19 cellular contexts compared by ENCODE assay signal in the genomic region with DNA sequence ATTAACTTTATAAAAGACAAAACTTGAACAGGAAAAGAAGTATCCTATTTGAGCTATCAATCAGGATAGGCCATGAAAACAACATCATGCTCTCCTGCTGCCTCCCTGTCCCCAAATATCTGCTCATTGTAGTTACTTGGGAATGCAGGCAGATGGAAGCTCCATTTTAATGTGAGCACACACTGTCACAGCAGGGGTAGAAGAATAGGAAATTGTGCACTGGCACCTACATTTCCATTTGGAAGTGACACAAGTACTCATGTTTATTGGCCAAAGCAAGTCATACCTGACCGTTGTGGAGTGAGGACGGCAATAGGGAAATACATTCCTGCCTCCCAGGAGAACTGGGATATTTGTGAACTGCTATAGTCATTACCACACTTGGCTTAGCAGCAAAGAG. TPM values are rescaled to one million over a fixed set of nuclear protein-coding genes. Genes with fewer than 3 reads are reported as not detected.
DNase-seq lines count a peak whose midpoint lies in the region; ATAC-seq, FAIRE-seq and TF ChIP-seq lines count a peak whose summit lies in the region.
"Had no signal": no experiment of that assay in that cellular context is flagged by ENCODE, and none has a peak within 500 bp of the region (broad histone marks: within the 10 kb centered on the region; RNA-seq: fewer than 3 reads in every experiment).

No MANE protein-coding gene starts in this region.

- no peak overlapping the region for H2BK120ac ChIP-seq in neuronal stem cell (ENCODE audit: low read depth, low read length)

- POLR2A ChIA-PET in Caco-2 (lab: Charles Lee), result interaction anchor here (0.6 kb wide), 1 partner anchor 80 kb away, joined by 8 read pairs; a partner anchor contains a TSS
- POLR2A ChIA-PET in activated CD4-positive, alpha-beta memory T cell treated with anti-CD3 and anti-CD28 coated beads for 36 hours (lab: Charles Lee), result no interaction called here

- H3K79me1 ChIP-seq in neuronal stem cell (ENCODE audit: low read depth, low read length), result no peaks in the 10 kb centered on the region

- H3K27me3 ChIP-seq in Caco-2 (replicated peaks; ENCODE audit: control insufficient read depth, insufficient read depth, low read length) (no peaks in the 10 kb centered on the region), RWPE2 (ENCODE audit: insufficient read depth, poor library complexity, severe bottlenecking) (no peaks in the 10 kb centered on the region), neuronal stem cell (ENCODE audit: control insufficient read depth in 3 of 3, insufficient read depth in 3 of 3, low read depth in 1 of 3, low read length in 3 of 3) (no peaks in the 10 kb centered on the region)

- H3K36me3 Mint-ChIP-seq in Caco-2 (ENCODE audit: insufficient read depth, unreplicated experiment), result peaks cover 34% of the 10 kb centered on the region
- peaks cover 33% of the 10 kb centered on the region for H3K36me3 Mint-ChIP-seq in activated CD4-positive, alpha-beta memory T cell treated with anti-CD3 and anti-CD28 coated beads for 36 hours

- no peak for FAIRE-seq in GM12891 (lab: Jason Lieb, UNC)
- FAIRE-seq: GM18507, H1, HTR-8/SVneo had no signal

- H3K27me3 Mint-ChIP-seq in Caco-2 (ENCODE audit: insufficient read depth, unreplicated experiment), result no peaks in the 10 kb centered on the region
- no peaks in the 10 kb centered on the region for H3K27me3 Mint-ChIP-seq in activated CD4-positive, alpha-beta memory T cell treated with anti-CD3 and anti-CD28 coated beads for 36 hours

- no peak overlapping the region for H3K23ac ChIP-seq in neuronal stem cell (ENCODE audit: low read depth, low read length, poor library complexity)

- no peak overlapping the region for H2BK12ac ChIP-seq in neuronal stem cell (ENCODE audit: low read length)

- peak overlapping the region; percentile 10 for H3K27ac Mint-ChIP-seq in Caco-2 (ENCODE audit: unreplicated experiment)
- no peak overlapping the region for H3K27ac Mint-ChIP-seq in activated CD4-positive, alpha-beta memory T cell treated with anti-CD3 and anti-CD28 coated beads for 36 hours
- H3K27ac Mint-ChIP-seq: CD14-positive monocyte; CD8-positive, alpha-beta T cell; HFFc6 had no signal

- H2BK5ac ChIP-seq in neuronal stem cell (ENCODE audit: low read length), result no peak overlapping the region

- TF ChIP-seq CTCF in Caco-2 (IDR thresholded peaks at IDR 0.05; ENCODE audit: insufficient read depth in 1 of 2, low read depth in 1 of 2, low read length in 1 of 2, severe bottlenecking in 1 of 2, unreplicated experiment in 1 of 2) (no peak), RWPE2 (IDR thresholded peaks at IDR 0.05; ENCODE audit: poor library complexity, severe bottlenecking) (no peak)

- H3K4ac ChIP-seq in neuronal stem cell (ENCODE audit: low read length), result no peak overlapping the region

- no peak overlapping the region for H4K91ac ChIP-seq in neuronal stem cell (ENCODE audit: low read depth, low read length, poor library complexity)

- H3K9me3 Mint-ChIP-seq in Caco-2 (ENCODE audit: unreplicated experiment), result no peaks in the 10 kb centered on the region
- H3K9me3 Mint-ChIP-seq in activated CD4-positive, alpha-beta memory T cell treated with anti-CD3 and anti-CD28 coated beads for 36 hours, result no peaks in the 10 kb centered on the region
- H3K9me3 Mint-ChIP-seq: CD8-positive, alpha-beta T cell; HFFc6 had no signal

- WGBS in neuronal stem cell (ENCODE audit: extremely low coverage in 2 of 2, insufficient read length in 2 of 2, insufficient replicate concordance in 1 of 2), 2 donors, result no CpG with 5 or more reads among the region's 2 CpGs

- H2AK5ac ChIP-seq in neuronal stem cell (ENCODE audit: low read depth, low read length), result no peak overlapping the region

- no peak overlapping the region for H3K9ac ChIP-seq in neuronal stem cell (ENCODE audit: low read depth, low read length, poor library complexity)

- CTCF ChIA-PET in Caco-2 (lab: Charles Lee), result no interaction called here
- CTCF ChIA-PET in activated CD4-positive, alpha-beta memory T cell treated with anti-CD3 and anti-CD28 coated beads for 36 hours (lab: Charles Lee), result no interaction called here

- DNase-seq in Caco-2, result no peak
- DNase-seq in RWPE2 (ENCODE audit: low spot score), result no peak
- DNase-seq in cerebellum (ENCODE audit: low spot score), result peak; percentile 64
- no peak for DNase-seq in neuronal stem cell (ENCODE audit: low spot score)
- DNase-seq in GM12891 (ENCODE audit: insufficient read length, low spot score), result no peak
- no peak for DNase-seq in activated CD4-positive, alpha-beta memory T cell treated with anti-CD3 and anti-CD28 coated beads for 36 hours
- DNase-seq: CD8-positive, alpha-beta T cell; COR-L47; DND-41; GF-D8; HCEC 1CT; HFFc6 had no signal

- H3K27ac ChIP-seq in RWPE2 (ENCODE audit: poor library complexity, severe bottlenecking), result peak overlapping the region; percentile 34
- no peak overlapping the region for H3K27ac ChIP-seq in neuronal stem cell (replicated peaks; ENCODE audit: low read length)
- H3K27ac ChIP-seq: 22Rv1 had no signal

- H2AFZ ChIP-seq in neuronal stem cell (ENCODE audit: low read length), result no peak overlapping the region

- H3K4me1 Mint-ChIP-seq in Caco-2 (ENCODE audit: low read depth, unreplicated experiment), result peaks cover 5% of the 10 kb centered on the region
- H3K4me1 Mint-ChIP-seq in activated CD4-positive, alpha-beta memory T cell treated with anti-CD3 and anti-CD28 coated beads for 36 hours (ENCODE audit: low read depth), result peaks cover 8% of the 10 kb centered on the region

- ATAC-seq in RWPE2 (ENCODE audit: low read depth) (no peak), HG02763 (IDR thresholded peaks at IDR 0.05; ENCODE audit: unreplicated experiment) (no peak), GM21825 (IDR thresholded peaks at IDR 0.05; ENCODE audit: unreplicated experiment) (no peak)
- ATAC-seq: CD8-positive, alpha-beta T cell had no signal

- H3K14ac ChIP-seq in neuronal stem cell (ENCODE audit: low read length), result no peak overlapping the region

- H3K9me3 ChIP-seq in Caco-2 (no peaks in the 10 kb centered on the region), RWPE2 (ENCODE audit: severe bottlenecking) (no peaks in the 10 kb centered on the region), neuronal stem cell (replicated peaks in 1 of 2; ENCODE audit: control insufficient read depth in 2 of 2, insufficient read depth in 1 of 2, low read depth in 1 of 2, low read length in 2 of 2) (peaks cover 0 to 5% of the 10 kb centered on the region in 2 donors)

- no peak overlapping the region for H3K4me3 ChIP-seq in Caco-2 (ENCODE audit: low read depth, low read length)
- no peak overlapping the region for H3K4me3 ChIP-seq in RWPE2 (ENCODE audit: severe bottlenecking)
- H3K4me3 ChIP-seq in neuronal stem cell (ENCODE audit: low read length in 2 of 2), result no peak overlapping the region

- H2BK15ac ChIP-seq in neuronal stem cell (ENCODE audit: low read length), result no peak overlapping the region

- no TSS peak for BruUV-seq in Caco-2 (replicated peaks; lab: Mats Ljungman, UMichigan)

- no peak overlapping the region for H3K4me2 ChIP-seq in neuronal stem cell (ENCODE audit: insufficient read depth, low read length, poor library complexity, severe bottlenecking)

- peaks cover 14% of the 10 kb centered on the region for H3K4me1 ChIP-seq in Caco-2
- peaks cover 14% of the 10 kb centered on the region for H3K4me1 ChIP-seq in RWPE2 (ENCODE audit: insufficient read depth, poor library complexity, severe bottlenecking)
- H3K4me1 ChIP-seq in neuronal stem cell (ENCODE audit: control insufficient read depth in 2 of 2, insufficient read depth in 1 of 2, low read depth in 1 of 2, low read length in 2 of 2), result peaks cover 0 to 10% of the 10 kb centered on the region in 2 donors

- H3K36me3 ChIP-seq in Caco-2 (ENCODE audit: control insufficient read depth, insufficient read depth, low read length) (no peaks in the 10 kb centered on the region), RWPE2 (ENCODE audit: low read depth) (peaks cover 31% of the 10 kb centered on the region), neuronal stem cell (replicated peaks in 1 of 2; ENCODE audit: control insufficient read depth in 2 of 2, insufficient read depth in 2 of 2, low read length in 2 of 2) (peaks cover 6 to 80% of the 10 kb centered on the region in 2 donors)

- no peak overlapping the region for H3K18ac ChIP-seq in neuronal stem cell (ENCODE audit: low read length)

- intact Hi-C loops in Caco-2 (cut with micrococcal nuclease; ENCODE audit: unreplicated experiment), result no loop called here
- intact Hi-C loops in activated CD4-positive, alpha-beta memory T cell treated with anti-CD3 and anti-CD28 coated beads for 36 hours (cut with micrococcal nuclease), result no loop called here

- H4K8ac ChIP-seq in neuronal stem cell (ENCODE audit: low read depth, low read length), result peak overlapping the region; percentile 29

- no peak for TF ChIP-seq POLR2A in GM12891 (IDR thresholded peaks at IDR 0.05; ENCODE audit: low read depth, low read length)

- H3K4me3 Mint-ChIP-seq in Caco-2 (ENCODE audit: unreplicated experiment), result no peak overlapping the region
- no peak overlapping the region for H3K4me3 Mint-ChIP-seq in activated CD4-positive, alpha-beta memory T cell treated with anti-CD3 and anti-CD28 coated beads for 36 hours
- H3K4me3 Mint-ChIP-seq: CD14-positive monocyte; CD8-positive, alpha-beta T cell; HFFc6 had no signal

TF ChIP-seq in GM12891, 5 proteins besides CTCF, POLR2A, EP300 and RAD21:
- TF ChIP-seq PAX5 (IDR thresholded peaks at IDR 0.05; ENCODE audit: insufficient read depth, low read length, severe bottlenecking) (no peak), SPI1 (IDR thresholded peaks at IDR 0.05; ENCODE audit: low read depth, low read length) (no peak), POLR2AphosphoS5 (IDR thresholded peaks at IDR 0.05; ENCODE audit: low read depth, low read length) (no peak), TAF1 (IDR thresholded peaks at IDR 0.05; ENCODE audit: low read depth, low read length) (no peak), POU2F2 (IDR thresholded peaks at IDR 0.05; ENCODE audit: low read depth, low read length) (no peak)
TF ChIP-seq in GM12891: peak in this region for 0.

RNA-seq across cellular contexts. Expression of a gene that starts 52.4 kb away (rescaled TPM):
- 8.7 and 11.0 TPM in 2 replicates for total RNA-seq in Caco-2 (2022)
- 9.3 TPM for total RNA-seq in cerebellum
- 4.3 TPM for polyA plus RNA-seq in neuronal stem cell (2013, experiment 1 of 2)
- polyA plus RNA-seq in neuronal stem cell (2013, experiment 2 of 2), result 4.4 TPM
- polyA plus RNA-seq in GM12891 (2012; ENCODE audit: low read depth, missing spikeins), result 3.8 TPM
- total RNA-seq in activated CD4-positive, alpha-beta memory T cell treated with anti-CD3 and anti-CD28 coated beads for 36 hours, result 10 to 100 TPM in 1 of 2 experiments, 1 to 10 TPM in 1; 7.8 to 10.1 TPM
- total RNA-seq: H1 had no signal

RNA-seq across cellular contexts. Expression of a gene that starts 52.5 kb away (rescaled TPM):
- 3.9 and 4.4 TPM in 2 replicates for total RNA-seq in Caco-2 (2022)
- 24.5 TPM for total RNA-seq in cerebellum
- 1.7 TPM for polyA plus RNA-seq in neuronal stem cell (2013, experiment 1 of 2)
- polyA plus RNA-seq in neuronal stem cell (2013, experiment 2 of 2), result 2.8 TPM
- polyA plus RNA-seq in GM12891 (2012; ENCODE audit: low read depth, missing spikeins), result 0.45 TPM
- total RNA-seq in activated CD4-positive, alpha-beta memory T cell treated with anti-CD3 and anti-CD28 coated beads for 36 hours, result 1 to 10 TPM; 1.2 to 1.3 TPM
- total RNA-seq: H1 had no signal
